In the genomic region with DNA sequence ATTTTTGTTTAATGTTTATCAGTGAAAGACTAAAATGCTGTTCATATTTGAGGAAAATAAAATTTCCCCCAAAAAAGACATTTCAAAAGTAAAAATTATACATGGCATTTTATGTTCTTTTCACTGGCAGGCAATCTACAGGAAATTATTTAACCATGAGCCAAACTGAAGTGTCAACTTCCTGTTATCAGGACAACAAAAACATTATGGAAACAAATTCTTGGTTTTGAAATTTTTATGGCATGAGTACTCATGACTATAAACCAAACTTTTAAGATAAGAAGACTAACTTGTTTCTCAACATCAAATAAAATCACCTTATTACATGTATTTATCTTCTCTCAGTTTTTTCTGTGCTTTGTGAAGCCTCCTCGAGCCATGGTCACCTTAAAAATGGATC, we compare ENCODE assay signal across 26 cellular contexts.
A peak's percentile ranks its signal among the peaks of the same experiment; 100 is the strongest.
DNase-seq lines count a peak whose midpoint lies in the region; ATAC-seq, FAIRE-seq and TF ChIP-seq lines count a peak whose summit lies in the region.
"Had no signal": no experiment of that assay in that cellular context is flagged by ENCODE, and none has a peak within 500 bp of the region (broad histone marks: within the 10 kb centered on the region; RNA-seq: fewer than 3 reads in every experiment).

No MANE protein-coding gene starts in this region.

- in situ Hi-C loops in brain microvascular endothelial cell (cut with HindIII; ENCODE audit: low pct_ligation_motif_present, low sequenced_read_pairs), result no loop called here

- peak; percentile 59 for DNase-seq in AG09309 (ENCODE audit: low read depth)
- peak; percentile 5 for DNase-seq in HTR-8/SVneo (ENCODE audit: insufficient read length, low spot score)
- no peak for DNase-seq in brain microvascular endothelial cell
- peak; percentile 29 for DNase-seq in glomerular endothelial cell (ENCODE audit: extremely low read depth, low read depth, low spot score)
- DNase-seq in ascending aorta (ENCODE audit: low spot score in 2 of 2), result no peak
- DNase-seq in NCI-H1436 treated with DMSO at 0.1 percent for 48 hours (lab: John Stamatoyannopoulos, UW), result no peak
- DNase-seq in T-helper 9 cell, result no peak
- DNase-seq: ACHN; activated CD4-positive, alpha-beta T cell treated with anti-CD3 and anti-CD28 coated beads for 1 hour; CD4-positive, alpha-beta memory T cell; cerebellar nuclear complex; DMS79; H9; Karpas-422; left ventricle myocardium superior; NCI-H774; PC-9; right lobe of liver; stomach; T1000; upper lobe of left lung had no signal

- no peak for FAIRE-seq in HTR-8/SVneo (lab: Jason Lieb, UNC)
- FAIRE-seq: GM19239 had no signal

- no peak for ATAC-seq in GM19324 (IDR thresholded peaks at IDR 0.05; ENCODE audit: low FRiP score, unreplicated experiment)
- ATAC-seq: activated T-helper 17 cell treated with anti-CD3 and anti-CD28 coated beads, Interleukin-2, amount 50 U/mL, for 72 hours; left ventricle myocardium superior; right lobe of liver had no signal

- TF ChIP-seq CTCF in AG09309 (IDR thresholded peaks at IDR 0.05; ENCODE audit: control insufficient read depth, insufficient read depth, low read depth, low read length, missing control alignments) (no peak), brain microvascular endothelial cell (IDR thresholded peaks at IDR 0.05; ENCODE audit: low read depth, low read length, missing control alignments) (no peak), ascending aorta (IDR thresholded peaks at IDR 0.05) (no peak)

- no peaks in the 10 kb centered on the region for H3K4me1 ChIP-seq in ascending aorta
- H3K4me1 ChIP-seq: right lobe of liver, SJSA1, stomach, upper lobe of left lung had no signal

- H3K27ac ChIP-seq in brain microvascular endothelial cell (peak overlapping the region; percentile 43), ascending aorta (no peak overlapping the region)
- H3K27ac ChIP-seq: neutrophil, PC-9, right lobe of liver, SJSA1, stomach, upper lobe of left lung had no signal

- H3K27me3 ChIP-seq in brain microvascular endothelial cell (replicated peaks), result no peaks in the 10 kb centered on the region
- H3K27me3 ChIP-seq in ascending aorta, result no peaks in the 10 kb centered on the region
- H3K27me3 ChIP-seq: neutrophil, right lobe of liver, SJSA1, stomach, upper lobe of left lung had no signal

- H3K9me3 ChIP-seq in ascending aorta, result no peaks in the 10 kb centered on the region
- H3K9me3 ChIP-seq: neutrophil, right lobe of liver, SJSA1 had no signal

- H3K4me3 ChIP-seq in AG09309 (ENCODE audit: control insufficient read depth, low read depth, low read length), result no peak overlapping the region
- no peak overlapping the region for H3K4me3 ChIP-seq in brain microvascular endothelial cell (ENCODE audit: low read depth, low read length)
- no peak overlapping the region for H3K4me3 ChIP-seq in ascending aorta
- H3K4me3 ChIP-seq: PC-9, right lobe of liver, SJSA1, stomach, upper lobe of left lung had no signal

- H3K36me3 ChIP-seq in brain microvascular endothelial cell (replicated peaks), result no peaks in the 10 kb centered on the region
- no peaks in the 10 kb centered on the region for H3K36me3 ChIP-seq in ascending aorta
- H3K36me3 ChIP-seq: neutrophil, right lobe of liver, SJSA1, stomach, upper lobe of left lung had no signal

- intact Hi-C loops in ascending aorta (cut with DNase I), result no loop called here

Comparison
In these comparisons a context has a peak if more than half of its experiments do, and no peak if none do; other contexts are left out.
1. DNase-seq: peak in AG09309 (single experiment), HTR-8/SVneo (single experiment) and glomerular endothelial cell (single experiment); none in brain microvascular endothelial cell (single experiment), ascending aorta (0 of 2), NCI-H1436 treated with DMSO at 0.1 percent for 48 hours (single experiment) and T-helper 9 cell (single experiment).